17 cellular contexts compared by ENCODE assay signal in genomic region chr5:50922942-50923767, GRCh38.
DNase-seq lines count a peak whose midpoint lies in the region; ATAC-seq lines count a peak whose summit lies in the region.
"Had no signal": no experiment of that assay in that cellular context is flagged by ENCODE, and none has a peak within 500 bp of the region (broad histone marks: within the 10 kb centered on the region; RNA-seq: fewer than 3 reads in every experiment).

No MANE protein-coding gene starts in this region.

- no peak overlapping the region for H3K4me2 ChIP-seq in neuronal stem cell (ENCODE audit: insufficient read depth, low read length, poor library complexity, severe bottlenecking)

- H3K9me3 ChIP-seq in neuronal stem cell (replicated peaks in 1 of 2; ENCODE audit: control insufficient read depth in 2 of 2, insufficient read depth in 1 of 2, low read depth in 1 of 2, low read length in 2 of 2): no peaks in the 10 kb centered on the region
- H3K9me3 ChIP-seq: pancreas had no signal

- no peak overlapping the region for H2BK120ac ChIP-seq in neuronal stem cell (ENCODE audit: low read depth, low read length)

- H2BK5ac ChIP-seq in neuronal stem cell (ENCODE audit: low read length): no peak overlapping the region

- no peak overlapping the region for H3K27ac ChIP-seq in neuronal stem cell (replicated peaks; ENCODE audit: low read length)
- H3K27ac ChIP-seq: cardiac muscle cell, HL-60, pancreas had no signal

- H2BK15ac ChIP-seq in neuronal stem cell (ENCODE audit: low read length): no peak overlapping the region

- H3K9ac ChIP-seq in neuronal stem cell (ENCODE audit: low read depth, low read length, poor library complexity): no peak overlapping the region

- H3K14ac ChIP-seq in neuronal stem cell (ENCODE audit: low read length): peak overlapping the region; percentile 82

- H2BK12ac ChIP-seq in neuronal stem cell (ENCODE audit: low read length): no peak overlapping the region

- no peak overlapping the region for H4K8ac ChIP-seq in neuronal stem cell (ENCODE audit: low read depth, low read length)

- H3K18ac ChIP-seq in neuronal stem cell (ENCODE audit: low read length): peak overlapping the region; percentile 57

- WGBS in neuronal stem cell (ENCODE audit: extremely low coverage in 2 of 2, insufficient read length in 2 of 2, insufficient replicate concordance in 1 of 2), 2 donors: no CpG with 5 or more reads among the region's 34 CpGs

- H3K27me3 ChIP-seq in neuronal stem cell (ENCODE audit: control insufficient read depth in 3 of 3, insufficient read depth in 3 of 3, low read depth in 1 of 3, low read length in 3 of 3): no peaks in the 10 kb centered on the region
- H3K27me3 ChIP-seq: cardiac muscle cell, pancreas had no signal

- no peak overlapping the region for H3K4ac ChIP-seq in neuronal stem cell (ENCODE audit: low read length)

- peak overlapping the region; percentile 68 for H2AK5ac ChIP-seq in neuronal stem cell (ENCODE audit: low read depth, low read length)

- no peak overlapping the region for H3K4me3 ChIP-seq in neuronal stem cell (ENCODE audit: low read length in 2 of 2)
- H3K4me3 ChIP-seq: cardiac muscle cell, GM12878, pancreas had no signal

- no peak overlapping the region for H3K23ac ChIP-seq in neuronal stem cell (ENCODE audit: low read depth, low read length, poor library complexity)

- no peak overlapping the region for H2AFZ ChIP-seq in neuronal stem cell (ENCODE audit: low read length)

- no peaks in the 10 kb centered on the region for H3K4me1 ChIP-seq in neuronal stem cell (ENCODE audit: control insufficient read depth in 2 of 2, insufficient read depth in 1 of 2, low read depth in 1 of 2, low read length in 2 of 2)
- H3K4me1 ChIP-seq: pancreas had no signal

- no peaks in the 10 kb centered on the region for H3K36me3 ChIP-seq in neuronal stem cell (replicated peaks in 1 of 2; ENCODE audit: control insufficient read depth in 2 of 2, insufficient read depth in 2 of 2, low read length in 2 of 2)
- H3K36me3 ChIP-seq: cardiac muscle cell, pancreas had no signal

- DNase-seq in DMS53 treated with DMSO at 0.1 percent for 48 hours (lab: John Stamatoyannopoulos, UW; ENCODE audit: unreplicated experiment) (peak; percentile 61), dermis blood vessel endothelial cell (peak; percentile 47), neuronal stem cell (ENCODE audit: low spot score) (no peak), GF-D8 (lab: John Stamatoyannopoulos, UW) (no peak), NCI-H2081 treated with DMSO at 0.1 percent for 48 hours (lab: John Stamatoyannopoulos, UW) (no peak)
- DNase-seq: activated CD4-positive, alpha-beta T cell treated with anti-CD3 and anti-CD28 coated beads for 4 hours; HCEC 1CT; NCI-H1694 treated with DMSO at 0.1 percent for 48 hours; NCI-H510A treated with DMSO at 0.1 percent for 48 hours; small intestine had no signal

- H3K79me1 ChIP-seq in neuronal stem cell (ENCODE audit: low read depth, low read length): no peaks in the 10 kb centered on the region

- peak; percentile 5 for ATAC-seq in HG03354 (IDR thresholded peaks at IDR 0.05; ENCODE audit: poor library complexity, severe bottlenecking, unreplicated experiment)
- no peak for ATAC-seq in GM21717 (IDR thresholded peaks at IDR 0.05; ENCODE audit: unreplicated experiment)
- ATAC-seq in GM18498 (IDR thresholded peaks at IDR 0.05; ENCODE audit: unreplicated experiment): no peak

- no peak overlapping the region for H4K91ac ChIP-seq in neuronal stem cell (ENCODE audit: low read depth, low read length, poor library complexity)

Comparison
In these comparisons a context has a peak if more than half of its experiments do, and no peak if none do; other contexts are left out.
1. DNase-seq: peak in DMS53 treated with DMSO at 0.1 percent for 48 hours (single experiment) and dermis blood vessel endothelial cell (single experiment); none in neuronal stem cell (single experiment), GF-D8 (single experiment) and NCI-H2081 treated with DMSO at 0.1 percent for 48 hours (single experiment).